In the genomic region with DNA sequence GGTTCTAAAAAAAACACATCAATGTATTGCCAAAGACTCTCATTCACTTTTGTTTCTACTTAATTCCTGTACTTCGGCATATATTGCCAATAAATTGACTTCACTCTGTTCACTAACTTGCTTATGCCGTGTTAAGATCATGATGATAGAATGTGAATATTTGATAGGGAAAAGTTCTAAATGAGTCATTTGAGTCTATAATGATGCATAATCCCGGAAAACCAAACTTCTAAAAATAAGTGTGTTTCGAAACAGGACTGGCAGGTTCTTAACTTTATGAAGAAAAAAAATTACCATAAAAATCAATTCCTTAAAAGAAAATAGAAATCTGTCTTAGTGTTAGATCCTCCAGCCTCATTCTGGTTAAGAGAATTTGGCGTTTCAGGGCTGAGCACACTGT, we compare ENCODE assay signal across 22 cellular contexts.
DNase-seq lines count a peak whose midpoint lies in the region; ATAC-seq, FAIRE-seq and TF ChIP-seq lines count a peak whose summit lies in the region.
"Had no signal": no experiment of that assay in that cellular context is flagged by ENCODE, and none has a peak within 500 bp of the region (broad histone marks: within the 10 kb centered on the region; RNA-seq: fewer than 3 reads in every experiment).

No MANE protein-coding gene starts in this region.

- no peak overlapping the region for H3K4me3 ChIP-seq in AG10803 (ENCODE audit: low read length)
- no peak overlapping the region for H3K4me3 ChIP-seq in bronchial epithelial cell (ENCODE audit: low read depth, low read length)
- H3K4me3 ChIP-seq: thoracic aorta had no signal

- DNase-seq in AG10803 (ENCODE audit: low read depth): peak; percentile 20
- DNase-seq in HCEC 1CT: peak; percentile 67
- DNase-seq in bronchial epithelial cell (ENCODE audit: low read depth): peak; percentile 68
- peak; percentile 38 for DNase-seq in iris pigment epithelial cell (ENCODE audit: low read depth)
- DNase-seq in HTR-8/SVneo (ENCODE audit: insufficient read length, low spot score): no peak
- DNase-seq in kidney tubule cell (ENCODE audit: low spot score): no peak
- no peak for DNase-seq in DMS79 (lab: John Stamatoyannopoulos, UW)
- DNase-seq: activated CD4-positive, alpha-beta T cell treated with anti-CD3 and anti-CD28 coated beads, Interleukin-2, amount 10 ng/mL, durations not matched to agents 24 days and 14 days; activated CD8-positive, alpha-beta memory T cell treated with anti-CD3 and anti-CD28 coated beads, Interleukin-2, amount 10 ng/mL, durations not matched to agents 7 days and 5 days; CD4-positive, CD25-positive, alpha-beta regulatory T cell; DMS 273 treated with DMSO at 0.1 percent for 48 hours; hypothalamus; kidney glomerular epithelial cell; NCI-H1417 treated with DMSO at 0.1 percent for 48 hours; NCI-H2171; NCI-H524 treated with DMSO at 0.1 percent for 48 hours; RPMI8226; small intestine; stimulated activated naive B cell treated with anti-CD40 and anti-IgM and Interleukin-4, amounts not matched to agents 10 μg/mL and 1 μg/mL and 100 μg/mL, for 72 hours; T-helper 2 cell had no signal

- TF ChIP-seq CTCF in AG10803 (conservative IDR thresholded peaks at IDR 0.05; ENCODE audit: low read length) (no peak), bronchial epithelial cell (IDR thresholded peaks at IDR 0.05; ENCODE audit: insufficient read depth, low read length, severe bottlenecking) (no peak)

- no peaks in the 10 kb centered on the region for H3K27me3 ChIP-seq in bronchial epithelial cell (ENCODE audit: control insufficient read depth, insufficient read depth, low read length)

- no peaks in the 10 kb centered on the region for H3K36me3 ChIP-seq in bronchial epithelial cell (ENCODE audit: control insufficient read depth, insufficient read depth, low read length)
- H3K36me3 ChIP-seq: thoracic aorta had no signal

- FAIRE-seq in bronchial epithelial cell (lab: Jason Lieb, UNC) (no peak), HTR-8/SVneo (lab: Jason Lieb, UNC) (no peak)
- FAIRE-seq: small intestine had no signal

- ATAC-seq in HG03135 (IDR thresholded peaks at IDR 0.05; ENCODE audit: unreplicated experiment): no peak
- ATAC-seq: activated CD8-positive, alpha-beta memory T cell treated with anti-CD3 and anti-CD28 coated beads, Interleukin-2, amount 10 ng/mL, durations not matched to agents 7 days and 5 days; stimulated activated naive B cell treated with anti-CD40 and anti-IgM and Interleukin-4, amounts not matched to agents 10 μg/mL and 1 μg/mL and 100 μg/mL, for 72 hours had no signal

Comparison
In these comparisons a context has a peak if more than half of its experiments do, and no peak if none do; other contexts are left out.
1. DNase-seq: peak in AG10803 (single experiment), HCEC 1CT (single experiment), bronchial epithelial cell (single experiment) and iris pigment epithelial cell (single experiment); none in HTR-8/SVneo (single experiment), kidney tubule cell (single experiment) and DMS79 (single experiment).